Comparison of ENCODE assay signal across 23 cellular contexts in the genomic region with DNA sequence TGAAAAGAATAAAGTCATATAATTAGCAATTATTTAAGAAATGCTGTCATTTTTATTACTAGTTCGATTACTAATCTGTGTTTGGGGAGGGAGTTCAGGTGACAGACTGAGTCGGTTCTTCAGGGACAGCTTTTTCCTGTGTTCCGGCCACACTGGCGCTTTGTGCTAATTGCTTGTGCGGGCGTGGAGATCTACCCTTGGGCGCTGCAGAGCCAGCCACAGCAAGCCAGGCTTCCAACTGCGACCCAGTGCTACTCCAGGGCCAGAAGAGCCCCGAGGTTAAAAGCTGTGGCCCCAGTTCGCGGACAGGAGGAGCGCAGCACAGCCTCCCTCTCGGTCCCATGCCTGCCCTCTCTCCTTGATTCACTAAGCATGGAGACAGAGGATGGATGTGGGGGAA. TPM values are rescaled to one million over a fixed set of nuclear protein-coding genes. Genes with fewer than 3 reads are reported as not detected.
DNase-seq lines count a peak whose midpoint lies in the region; ATAC-seq and TF ChIP-seq lines count a peak whose summit lies in the region.
"Had no signal": no experiment of that assay in that cellular context is flagged by ENCODE, and none has a peak within 500 bp of the region (broad histone marks: within the 10 kb centered on the region; RNA-seq: fewer than 3 reads in every experiment).

No MANE protein-coding gene starts in this region.

- H3K4me3 ChIP-seq in heart right ventricle (no peak overlapping the region), right cardiac atrium (ENCODE audit: low read length) (no peak overlapping the region), OCI-LY1 (ENCODE audit: low read depth, low read length, poor library complexity, severe bottlenecking) (no peak overlapping the region), coronary artery (no peak overlapping the region), thyroid gland (replicated peaks in 1 of 3) (no peak overlapping the region)
- H3K4me3 ChIP-seq: HAP-1, SJCRH30 had no signal

- H3K9me2 ChIP-seq in OCI-LY1 (ENCODE audit: low read depth, low read length): no peaks in the 10 kb centered on the region

- 47 to 58% methylated on average over 13 of the region's 13 CpGs for WGBS in heart right ventricle, 2 donors
- 58% methylated on average over 13 of the region's 13 CpGs for WGBS in right cardiac atrium
- WGBS in thyroid gland, 2 donors: 63 to 76% methylated on average over 13 of the region's 13 CpGs

- no peak overlapping the region for H3K4me3 Mint-ChIP-seq in IgD-negative memory B cell

- H3K4me1 Mint-ChIP-seq in IgD-negative memory B cell: peaks cover 0 to 1% (median 1%) of the 10 kb centered on the region in 3 donors

- no peak overlapping the region for H2AFZ ChIP-seq in OCI-LY1 (ENCODE audit: low read length)

- no peak for TF ChIP-seq CTCF in heart right ventricle (IDR thresholded peaks at IDR 0.05)
- no peak for TF ChIP-seq CTCF in OCI-LY1 (IDR thresholded peaks at IDR 0.05; ENCODE audit: low read length)
- TF ChIP-seq CTCF in coronary artery (IDR thresholded peaks at IDR 0.05): no peak
- TF ChIP-seq CTCF in thyroid gland (IDR thresholded peaks at IDR 0.05): no peak

- H3K36me3 Mint-ChIP-seq in IgD-negative memory B cell: no peaks in the 10 kb centered on the region
- H3K36me3 Mint-ChIP-seq: CD4-positive, CD25-positive, alpha-beta regulatory T cell had no signal

- no peaks in the 10 kb centered on the region for H3K79me2 ChIP-seq in OCI-LY1 (ENCODE audit: insufficient read depth, low read length)

- intact Hi-C loops in heart right ventricle (cut with DNase I) (no loop called here), right cardiac atrium (cut with DNase I) (no loop called here), thyroid gland (cut with DNase I) (no loop called here)

- H3K9me3 Mint-ChIP-seq in IgD-negative memory B cell: peaks cover under 1 to 8% (median 2%) of the 10 kb centered on the region in 3 donors

- no peaks in the 10 kb centered on the region for H3K27me3 ChIP-seq in heart right ventricle
- no peaks in the 10 kb centered on the region for H3K27me3 ChIP-seq in right cardiac atrium (ENCODE audit: control insufficient read depth, insufficient read depth)
- no peaks in the 10 kb centered on the region for H3K27me3 ChIP-seq in OCI-LY1 (ENCODE audit: insufficient read depth, low read length)
- H3K27me3 ChIP-seq in thyroid gland: no peaks in the 10 kb centered on the region
- H3K27me3 ChIP-seq: SJCRH30 had no signal

- H3K4me2 ChIP-seq in OCI-LY1 (ENCODE audit: low read length): peak overlapping the region; percentile 10

- DNase-seq in heart right ventricle: no peak
- no peak for DNase-seq in right cardiac atrium
- DNase-seq in left kidney (ENCODE audit: low read depth, low spot score): peak; percentile 4
- DNase-seq in coronary artery (ENCODE audit: low spot score): no peak
- DNase-seq in thyroid gland: no peak
- DNase-seq in activated CD4-positive, alpha-beta T cell treated with anti-CD3 and anti-CD28 coated beads for 4 hours: no peak
- DNase-seq: ACHN; Caco-2; CD4-positive, CD25-positive, alpha-beta regulatory T cell; GF-D8; NCI-H1105; NCI-H2029 treated with DMSO at 0.1 percent for 48 hours; NCI-H774; PC-3 had no signal

- TF ChIP-seq POLR2A in thyroid gland (IDR thresholded peaks at IDR 0.05): no peak

- no peak overlapping the region for H3K9ac ChIP-seq in OCI-LY1 (ENCODE audit: low read length)

- H3K9me3 ChIP-seq in heart right ventricle (peaks cover 0 to 9% (median 0%) of the 10 kb centered on the region in 11 donors), right cardiac atrium (ENCODE audit: control insufficient read depth, low read length) (no peaks in the 10 kb centered on the region), OCI-LY1 (ENCODE audit: low read length) (no peaks in the 10 kb centered on the region), thyroid gland (no peaks in the 10 kb centered on the region)
- H3K9me3 ChIP-seq: Caco-2, HAP-1, SJCRH30 had no signal

- peak overlapping the region in 2 of 3 donors; percentile 53 to 57 for H3K27ac Mint-ChIP-seq in IgD-negative memory B cell
- H3K27ac Mint-ChIP-seq: CD4-positive, CD25-positive, alpha-beta regulatory T cell had no signal

- H3K27me3 Mint-ChIP-seq in IgD-negative memory B cell: peaks cover under 1% of the 10 kb centered on the region

- 0 out of 2 replicates have a peak, but pooled peaks cover 3% of the 10 kb centered on the region for H3F3A ChIP-seq in OCI-LY1 (ENCODE audit: insufficient read depth, low read length)

- ATAC-seq in heart right ventricle (peak in 2 of 8 donors; percentile 52 to 55), right cardiac atrium (no peak)
- ATAC-seq: PC-3 had no signal

- H4K20me1 ChIP-seq in OCI-LY1 (ENCODE audit: insufficient read depth, low read length): no peaks in the 10 kb centered on the region

- peaks cover 0 to 12% (median 0%) of the 10 kb centered on the region in 9 donors for H3K4me1 ChIP-seq in heart right ventricle
- no peaks in the 10 kb centered on the region for H3K4me1 ChIP-seq in right cardiac atrium (ENCODE audit: control insufficient read depth, insufficient read depth, low read length)
- H3K4me1 ChIP-seq in OCI-LY1 (ENCODE audit: insufficient read depth, low read length, severe bottlenecking): peaks cover 25% of the 10 kb centered on the region
- H3K4me1 ChIP-seq in thyroid gland: no peaks in the 10 kb centered on the region
- H3K4me1 ChIP-seq: Caco-2, HAP-1 had no signal

- peak overlapping the region in 7 of 10 donors; percentile 34 to 65 (median 53) for H3K27ac ChIP-seq in heart right ventricle
- H3K27ac ChIP-seq in right cardiac atrium (ENCODE audit: low read length): no peak overlapping the region
- H3K27ac ChIP-seq in OCI-LY1 (ENCODE audit: low read depth, low read length, poor library complexity, severe bottlenecking): peak overlapping the region; percentile 74
- no peak overlapping the region for H3K27ac ChIP-seq in coronary artery
- H3K27ac ChIP-seq in thyroid gland: no peak overlapping the region
- H3K27ac ChIP-seq: RWPE1, SJCRH30 had no signal

- no peaks in the 10 kb centered on the region for H3K36me3 ChIP-seq in heart right ventricle
- H3K36me3 ChIP-seq in OCI-LY1 (ENCODE audit: insufficient read depth, low read length): no peaks in the 10 kb centered on the region
- no peaks in the 10 kb centered on the region for H3K36me3 ChIP-seq in thyroid gland
- H3K36me3 ChIP-seq: HAP-1, SJCRH30 had no signal

RNA-seq across cellular contexts. Expression of a gene that starts 6.5 kb away (rescaled TPM):
- under 1 TPM in 2 of 10 donors, not detected in 8; 0.15 to 0.22 TPM for total RNA-seq in heart right ventricle
- polyA plus RNA-seq in heart right ventricle: under 1 TPM in 1 of 2 donors, not detected in 1; 0.01 TPM
- total RNA-seq in right cardiac atrium: under 1 TPM in 1 of 4 donors, not detected in 3; 0.21 TPM
- not detected for polyA plus RNA-seq in right cardiac atrium
- not detected for polyA plus RNA-seq in IgD-negative memory B cell
- total RNA-seq in thyroid gland: 1 to 10 TPM in 2 of 4 donors, under 1 TPM in 1, not detected in 1; 0.68 to 2.0 (median 1.1) TPM
- total RNA-seq: Caco-2; CD4-positive, CD25-positive, alpha-beta regulatory T cell; Daoy; HT1080; NCI-H460; PC-3; SJCRH30; T-helper 2 cell treated with Interferon-gamma antibody and Interleukin-4, amounts not matched to agents 100 ng/mL and 5 ng/mL, for 36 hours had no signal

RNA-seq across cellular contexts. Expression of a gene that starts 43.9 kb away (rescaled TPM):
- total RNA-seq in heart right ventricle (10 to 100 TPM; 15.2 to 25.5 (median 21.6) TPM), right cardiac atrium (10 to 100 TPM; 19.8 to 23.0 (median 21.5) TPM), thyroid gland (10 to 100 TPM; 36.5 to 61.5 (median 45.7) TPM)
- polyA plus RNA-seq in heart right ventricle (10 to 100 TPM in 1 of 2 donors, 1 to 10 TPM in 1; 9.1 to 33.9 TPM), right cardiac atrium (16.0 TPM), IgD-negative memory B cell (27.1 TPM)

RNA-seq across cellular contexts. Expression of a gene that starts 43.9 kb away (rescaled TPM):
- total RNA-seq in heart right ventricle (10 to 100 TPM in 1 of 10 donors, 1 to 10 TPM in 9; 6.5 to 11.2 (median 8.7) TPM), right cardiac atrium (1 to 10 TPM; 5.1 to 8.7 (median 6.4) TPM), thyroid gland (10 to 100 TPM in 3 of 4 donors, 1 to 10 TPM in 1; 8.6 to 16.2 (median 12.7) TPM)
- polyA plus RNA-seq in heart right ventricle (1 to 10 TPM; 4.7 to 6.7 TPM), right cardiac atrium (3.5 TPM), IgD-negative memory B cell (4.4 TPM)

RNA-seq across cellular contexts. Expression of a gene that starts 51.6 kb away (rescaled TPM):
- total RNA-seq in heart right ventricle (1 to 10 TPM; 5.0 to 9.0 (median 6.9) TPM), right cardiac atrium (1 to 10 TPM; 5.9 to 9.0 (median 7.6) TPM), thyroid gland (10 to 100 TPM; 12.0 to 20.2 (median 15.4) TPM)
- polyA plus RNA-seq in heart right ventricle (1 to 10 TPM; 6.1 to 7.0 TPM), right cardiac atrium (5.1 TPM), IgD-negative memory B cell (16.9 TPM)

RNA-seq across cellular contexts. Expression of a gene that starts 51.8 kb away (rescaled TPM):
- 10 to 100 TPM in 4 of 10 donors, 1 to 10 TPM in 6; 7.0 to 14.4 (median 9.9) TPM for total RNA-seq in heart right ventricle
- polyA plus RNA-seq in heart right ventricle: 1 to 10 TPM; 6.5 to 6.7 TPM
- total RNA-seq in right cardiac atrium: 10 to 100 TPM in 3 of 4 donors, 1 to 10 TPM in 1; 8.9 to 13.5 (median 11.8) TPM
- 11.1 TPM for polyA plus RNA-seq in right cardiac atrium
- 15.5 TPM for polyA plus RNA-seq in IgD-negative memory B cell
- total RNA-seq in thyroid gland: 10 to 100 TPM; 12.1 to 16.7 (median 16.1) TPM

Comparison
In these comparisons a context has a peak if more than half of its experiments do, and no peak if none do; other contexts are left out.
1. H3K27ac ChIP-seq: peak in heart right ventricle (7 of 10) and OCI-LY1 (single experiment); none in right cardiac atrium (single experiment), coronary artery (0 of 2) and thyroid gland (0 of 3).